1 cellular context compared by ENCODE assay signal in the genomic region with DNA sequence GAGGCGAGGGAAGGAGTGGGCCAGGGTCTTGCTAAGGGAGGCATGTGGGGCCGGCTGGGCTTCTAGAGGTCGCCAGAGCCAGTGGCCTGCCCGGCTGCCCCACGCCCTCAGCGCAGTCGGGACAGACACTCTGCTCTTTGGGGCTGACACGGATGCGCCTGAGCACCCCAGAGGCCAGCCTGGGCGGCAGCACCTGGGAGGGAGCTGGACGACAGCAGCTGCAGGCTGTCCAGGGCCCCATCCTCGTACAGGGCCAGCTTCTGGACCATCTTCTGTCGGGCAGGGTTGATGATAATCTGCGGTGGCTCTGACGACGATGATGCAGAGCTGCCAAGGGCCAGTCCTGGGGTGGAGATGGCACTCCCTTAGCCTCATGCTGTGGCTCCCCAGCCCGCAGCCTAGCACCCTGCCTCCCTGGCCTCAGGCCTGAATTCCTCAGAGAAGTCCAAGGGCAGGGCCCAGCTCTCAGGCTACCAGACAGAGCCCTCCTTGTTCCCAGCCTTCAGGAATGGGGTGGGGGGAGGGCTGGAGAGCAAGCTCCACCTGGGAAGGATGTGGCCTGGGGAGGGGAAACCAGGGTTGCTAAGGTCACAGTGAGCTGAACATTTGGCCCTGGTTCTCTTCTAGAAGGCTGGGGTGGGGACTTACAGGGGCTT.
TF ChIP-seq lines count a peak whose summit lies in the region.

No MANE protein-coding gene starts in this region.

TF ChIP-seq in PFSK-1, 5 proteins besides CTCF, POLR2A, EP300 and RAD21 (continued from another document):
- TF ChIP-seq REST (IDR thresholded peaks at IDR 0.05; ENCODE audit: insufficient read depth in 1 of 2, low read depth in 2 of 2, low read length in 2 of 2) (no peak), SIN3A (IDR thresholded peaks at IDR 0.05; ENCODE audit: borderline replicate concordance, insufficient read depth, low read length) (no peak), TAF1 (IDR thresholded peaks at IDR 0.05; ENCODE audit: borderline replicate concordance, insufficient read depth, low read length) (no peak), POLR2AphosphoS5 (IDR thresholded peaks at IDR 0.05; ENCODE audit: low read depth, low read length) (0 out of 2 replicates have a peak, but pooled peaks have one; percentile 44)
